Comparison of ENCODE assay signal across 20 cellular contexts in genomic region chr3:98746882-98747281, GRCh38.
"Had no signal": no experiment of that assay in that cellular context is flagged by ENCODE, and none has a peak within 500 bp of the region (broad histone marks: within the 10 kb centered on the region; RNA-seq: fewer than 3 reads in every experiment).

No MANE protein-coding gene starts in this region.

- FAIRE-seq: bronchial epithelial cell, colon had no signal

- H3K4me3 ChIP-seq: gastroesophageal sphincter, tibial nerve had no signal

- H3K27me3 ChIP-seq: gastroesophageal sphincter, tibial nerve had no signal

- H3K4me3 Mint-ChIP-seq: activated CD8-positive, alpha-beta memory T cell treated with anti-CD3 and anti-CD28 coated beads, Interleukin-2, amount 10 ng/mL, durations not matched to agents 7 days and 5 days; activated naive CD4-positive, alpha-beta T cell treated with anti-CD3 and anti-CD28 coated beads, Interleukin-2, amount 50 U/mL, for 24 hours; activated T-cell treated with anti-CD3 and anti-CD28 coated beads, Interleukin-2, amount 50 U/mL, for 24 hours; nephron progenitor cell; stimulated activated memory B cell treated with anti-CD40 and anti-IgM and Interleukin-4, amounts not matched to agents 10 μg/mL and 1 μg/mL and 100 μg/mL, for 72 hours; T-helper 2 cell treated with Interferon-gamma antibody and Interleukin-4, amounts not matched to agents 5 μg/mL and 100 μg/mL, for 36 hours had no signal

- H3K27ac Mint-ChIP-seq: activated CD8-positive, alpha-beta memory T cell treated with anti-CD3 and anti-CD28 coated beads, Interleukin-2, amount 10 ng/mL, durations not matched to agents 7 days and 5 days; activated naive CD4-positive, alpha-beta T cell treated with anti-CD3 and anti-CD28 coated beads, Interleukin-2, amount 50 U/mL, for 24 hours; activated T-cell treated with anti-CD3 and anti-CD28 coated beads, Interleukin-2, amount 50 U/mL, for 24 hours; nephron progenitor cell; stimulated activated memory B cell treated with anti-CD40 and anti-IgM and Interleukin-4, amounts not matched to agents 10 μg/mL and 1 μg/mL and 100 μg/mL, for 72 hours; T-helper 2 cell treated with Interferon-gamma antibody and Interleukin-4, amounts not matched to agents 5 μg/mL and 100 μg/mL, for 36 hours had no signal

- H3K27ac ChIP-seq: gastroesophageal sphincter had no signal

- H3K36me3 ChIP-seq: gastroesophageal sphincter, tibial nerve had no signal

- H3K9me3 ChIP-seq: gastroesophageal sphincter, tibial nerve had no signal

- ATAC-seq: activated CD8-positive, alpha-beta memory T cell treated with anti-CD3 and anti-CD28 coated beads, Interleukin-2, amount 10 ng/mL, durations not matched to agents 7 days and 5 days; gastroesophageal sphincter; left colon; stimulated activated memory B cell treated with anti-CD40 and anti-IgM and Interleukin-4, amounts not matched to agents 10 μg/mL and 1 μg/mL and 100 μg/mL, for 72 hours had no signal

- H3K4me1 Mint-ChIP-seq: activated CD8-positive, alpha-beta memory T cell treated with anti-CD3 and anti-CD28 coated beads, Interleukin-2, amount 10 ng/mL, durations not matched to agents 7 days and 5 days; activated naive CD4-positive, alpha-beta T cell treated with anti-CD3 and anti-CD28 coated beads, Interleukin-2, amount 50 U/mL, for 24 hours; stimulated activated memory B cell treated with anti-CD40 and anti-IgM and Interleukin-4, amounts not matched to agents 10 μg/mL and 1 μg/mL and 100 μg/mL, for 72 hours had no signal

- DNase-seq: activated CD4-positive, alpha-beta T cell treated with anti-CD3 and anti-CD28 coated beads, Interleukin-2, amount 50 U/mL, for 4 hours; activated CD4-positive, CD25-positive, alpha-beta regulatory T cell treated with anti-CD3 and anti-CD28 coated beads, Interleukin-2, amount 50 U/mL, for 72 hours; activated CD8-positive, alpha-beta memory T cell treated with anti-CD3 and anti-CD28 coated beads, Interleukin-2, amount 10 ng/mL, durations not matched to agents 7 days and 5 days; activated effector memory CD4-positive, alpha-beta T cell treated with Interleukin-2 at 50 U/mL for 16 hours; activated T-cell treated with anti-CD3 and anti-CD28 coated beads, Interleukin-2, amount 50 U/mL, for 24 hours; amniotic stem cell; effector CD4-positive, alpha-beta T cell; hypothalamus; left colon; mammary epithelial cell; nephron progenitor cell; retina; small intestine had no signal

- H3K4me1 ChIP-seq: gastroesophageal sphincter had no signal

- H3K9me3 Mint-ChIP-seq: activated naive CD4-positive, alpha-beta T cell treated with anti-CD3 and anti-CD28 coated beads, Interleukin-2, amount 50 U/mL, for 24 hours; activated T-cell treated with anti-CD3 and anti-CD28 coated beads, Interleukin-2, amount 50 U/mL, for 24 hours; nephron progenitor cell; stimulated activated memory B cell treated with anti-CD40 and anti-IgM and Interleukin-4, amounts not matched to agents 10 μg/mL and 1 μg/mL and 100 μg/mL, for 72 hours; T-helper 2 cell treated with Interferon-gamma antibody and Interleukin-4, amounts not matched to agents 5 μg/mL and 100 μg/mL, for 36 hours had no signal

- H3K36me3 Mint-ChIP-seq: activated CD8-positive, alpha-beta memory T cell treated with anti-CD3 and anti-CD28 coated beads, Interleukin-2, amount 10 ng/mL, durations not matched to agents 7 days and 5 days; activated naive CD4-positive, alpha-beta T cell treated with anti-CD3 and anti-CD28 coated beads, Interleukin-2, amount 50 U/mL, for 24 hours; stimulated activated memory B cell treated with anti-CD40 and anti-IgM and Interleukin-4, amounts not matched to agents 10 μg/mL and 1 μg/mL and 100 μg/mL, for 72 hours had no signal
